31 cellular contexts compared by ENCODE assay signal in genomic region chr1:34389974-34390373, GRCh38.
A peak's percentile ranks its signal among the peaks of the same experiment; 100 is the strongest.
DNase-seq lines count a peak whose midpoint lies in the region; ATAC-seq, FAIRE-seq and TF ChIP-seq lines count a peak whose summit lies in the region.
"Had no signal": no experiment of that assay in that cellular context is flagged by ENCODE, and none has a peak within 500 bp of the region (broad histone marks: within the 10 kb centered on the region; RNA-seq: fewer than 3 reads in every experiment).

No MANE protein-coding gene starts in this region.

- no peak overlapping the region for H3K4me3 ChIP-seq in K562
- H3K4me3 ChIP-seq: A549; BLaER1; BLaER1 treated with 17β-estradiol and CSF1 and Interleukin-3, amounts not matched to agents 10 nM and 100 nM had no signal

- TF ChIP-seq POLR2A in K562 (conservative IDR thresholded peaks at IDR 0.05), result no peak

- H3K27ac ChIP-seq in K562 (ENCODE audit: extremely low read depth, low read depth, low read length), result no peak overlapping the region
- H3K27ac ChIP-seq: 22Rv1; A549; BLaER1; BLaER1 treated with 17β-estradiol and CSF1 and Interleukin-3, amounts not matched to agents 10 nM and 100 nM; C4-2B had no signal

- no peaks in the 10 kb centered on the region for H3K36me3 ChIP-seq in K562 (ENCODE audit: control insufficient read depth, insufficient read depth, low read length)
- H3K36me3 ChIP-seq: BE2C; BLaER1; BLaER1 treated with 17β-estradiol and CSF1 and Interleukin-3, amounts not matched to agents 10 nM and 100 nM had no signal

- TF ChIP-seq EP300 in K562 (IDR thresholded peaks at IDR 0.05; ENCODE audit: low read length), result no peak

- 5% methylated on average over 1 of the region's 1 CpG for WGBS in K562 (ENCODE audit: insufficient coverage, low coverage, missing lambda C conversion rate)

- no peak for FAIRE-seq in K562 (lab: Jason Lieb, UNC)
- FAIRE-seq: A549, D721Med had no signal

- H3K4me3 Mint-ChIP-seq in activated T-cell treated with anti-CD3 and anti-CD28 coated beads, Interleukin-2, amount 50 U/mL, for 72 hours, result no peak overlapping the region
- H3K4me3 Mint-ChIP-seq: B cell; CD14-positive monocyte; CD4-positive, alpha-beta memory T cell; CD4-positive, alpha-beta T cell; CD4-positive, CD25-positive, alpha-beta regulatory T cell; CD8-positive, alpha-beta memory T cell; CD8-positive, alpha-beta T cell had no signal

- POLR2A ChIA-PET in K562 (lab: Yijun Ruan, JAX), result no interaction called here

- H3K9me3 ChIP-seq in K562 (replicated peaks; ENCODE audit: control insufficient read depth, insufficient read depth, low read depth, low read length), result no peaks in the 10 kb centered on the region
- H3K9me3 ChIP-seq: A549, BE2C, Caco-2 had no signal

- ATAC-seq in activated T-cell treated with anti-CD3 and anti-CD28 coated beads, Interleukin-2, amount 50 U/mL, for 72 hours (replicated peaks in 1 of 2), result no peak
- ATAC-seq in K562 (no peak), GM21723 (IDR thresholded peaks at IDR 0.05; ENCODE audit: unreplicated experiment) (no peak)
- ATAC-seq: A549; CD8-positive, alpha-beta T cell had no signal

- H3K4me1 Mint-ChIP-seq in activated T-cell treated with anti-CD3 and anti-CD28 coated beads, Interleukin-2, amount 50 U/mL, for 72 hours (ENCODE audit: low read depth), result no peaks in the 10 kb centered on the region
- H3K4me1 Mint-ChIP-seq: B cell; CD14-positive monocyte; CD4-positive, alpha-beta memory T cell; CD4-positive, CD25-positive, alpha-beta regulatory T cell; CD8-positive, alpha-beta memory T cell had no signal

- H3K27me3 ChIP-seq in K562 (ENCODE audit: control insufficient read depth in 2 of 2, insufficient read depth in 2 of 2, low read length in 2 of 2), result no peaks in the 10 kb centered on the region
- H3K27me3 ChIP-seq: BE2C; BLaER1; BLaER1 treated with 17β-estradiol and CSF1 and Interleukin-3, amounts not matched to agents 10 nM and 100 nM had no signal

- peaks cover 11% of the 10 kb centered on the region for H3K27me3 Mint-ChIP-seq in activated T-cell treated with anti-CD3 and anti-CD28 coated beads, Interleukin-2, amount 50 U/mL, for 72 hours (ENCODE audit: low read depth)

- peaks cover 0 to 2% of the 10 kb centered on the region in 2 donors for H3K9me3 Mint-ChIP-seq in activated T-cell treated with anti-CD3 and anti-CD28 coated beads, Interleukin-2, amount 50 U/mL, for 72 hours

- H3K79me2 ChIP-seq in K562 (ENCODE audit: control insufficient read depth, insufficient read depth, low read length), result no peaks in the 10 kb centered on the region

- in situ Hi-C loops in K562 (cut with MboI), result no loop called here

- no peaks in the 10 kb centered on the region for H4K20me1 ChIP-seq in K562 (replicated peaks; ENCODE audit: control insufficient read depth, insufficient read depth, low read length)
- H4K20me1 ChIP-seq: BLaER1; BLaER1 treated with 17β-estradiol and CSF1 and Interleukin-3, amounts not matched to agents 10 nM and 100 nM had no signal

- no TSS peak for BruUV-seq in K562 (replicated peaks; lab: Mats Ljungman, UMichigan)

- H3K9me1 ChIP-seq in K562 (ENCODE audit: control insufficient read depth, insufficient read depth, low read length), result no peaks in the 10 kb centered on the region

- TF ChIP-seq RAD21 in K562 (CRISPR knock-in tag; conservative IDR thresholded peaks at IDR 0.05 in 1 of 2, IDR thresholded peaks at IDR 0.05 in 1 of 2), result no peak

- no peak for TF ChIP-seq CTCF in K562 (IDR thresholded peaks at IDR 0.05 in 2 of 3, conservative IDR thresholded peaks at IDR 0.05 in 1 of 3; ENCODE audit: insufficient read depth in 2 of 3, low read depth in 1 of 3, low read length in 3 of 3)

- H3K27ac Mint-ChIP-seq in activated T-cell treated with anti-CD3 and anti-CD28 coated beads, Interleukin-2, amount 50 U/mL, for 72 hours, result peak overlapping the region; percentile 75
- H3K27ac Mint-ChIP-seq: B cell; CD14-positive monocyte; CD4-positive, alpha-beta memory T cell; CD4-positive, alpha-beta T cell; CD4-positive, CD25-positive, alpha-beta regulatory T cell; CD8-positive, alpha-beta memory T cell; CD8-positive, alpha-beta T cell had no signal

- H3K9ac ChIP-seq in K562 (ENCODE audit: insufficient read depth in 1 of 2, low read depth in 2 of 2, low read length in 2 of 2), result no peak overlapping the region
- H3K9ac ChIP-seq: BLaER1; BLaER1 treated with 17β-estradiol and CSF1 and Interleukin-3, amounts not matched to agents 10 nM and 100 nM had no signal

- DNase-seq in activated T-cell treated with anti-CD3 and anti-CD28 coated beads, Interleukin-2, amount 50 U/mL, for 72 hours, result no peak
- DNase-seq in activated T-cell treated with anti-CD3 and anti-CD28 coated beads, Interleukin-2, amount 50 U/mL, for 48 hours, result no peak
- no peak for DNase-seq in K562 (ENCODE audit: extremely low read depth in 1 of 4, low spot score in 3 of 4)
- DNase-seq: 8988T; ACHN; AML-193; BE2C; C1 segment of cervical spinal cord; Caco-2; Calu3; CD4-positive, alpha-beta memory T cell; CD4-positive, alpha-beta T cell; CD4-positive, CD25-positive, alpha-beta regulatory T cell; CD8-positive, alpha-beta memory T cell; CD8-positive, alpha-beta T cell; COR-L47; DMS 273 treated with DMSO at 0.1 percent for 48 hours; DMS153; DMS79; DMS79 treated with DMSO at 0.1 percent for 48 hours; DND-41; EL had no signal

- H2AFZ ChIP-seq in K562 (ENCODE audit: low read depth, low read length), result no peak overlapping the region

- no peak overlapping the region for H3K4me2 ChIP-seq in K562 (ENCODE audit: insufficient read depth, low read length)
- H3K4me2 ChIP-seq: A549; BLaER1; BLaER1 treated with 17β-estradiol and CSF1 and Interleukin-3, amounts not matched to agents 10 nM and 100 nM had no signal

- CTCF ChIA-PET in K562 (lab: Yijun Ruan, JAX; ENCODE audit: low intra/inter-chr PET ratio), result no interaction called here

- no peaks in the 10 kb centered on the region for H3K36me3 Mint-ChIP-seq in activated T-cell treated with anti-CD3 and anti-CD28 coated beads, Interleukin-2, amount 50 U/mL, for 72 hours (ENCODE audit: insufficient read depth in 2 of 2)
- H3K36me3 Mint-ChIP-seq: CD14-positive monocyte; CD4-positive, alpha-beta memory T cell; CD4-positive, CD25-positive, alpha-beta regulatory T cell; CD8-positive, alpha-beta memory T cell; CD8-positive, alpha-beta T cell had no signal

- H3K4me1 ChIP-seq in K562 (replicated peaks in 1 of 2; ENCODE audit: control insufficient read depth in 2 of 2, insufficient read depth in 2 of 2, low read length in 2 of 2), result no peaks in the 10 kb centered on the region
- H3K4me1 ChIP-seq: A549; BE2C; BLaER1; BLaER1 treated with 17β-estradiol and CSF1 and Interleukin-3, amounts not matched to agents 10 nM and 100 nM; Caco-2 had no signal

- intact Hi-C loops in K562 (cut with micrococcal nuclease), result no loop called here

TF ChIP-seq in K562, 482 proteins besides CTCF, POLR2A, EP300 and RAD21:
- TF ChIP-seq LCOR (CRISPR knock-in tag; IDR thresholded peaks at IDR 0.05) (no peak), ZNF507 (tag; conservative IDR thresholded peaks at IDR 0.05) (peak; percentile 94)
